Comparison of ENCODE assay signal across 13 cellular contexts in genomic region chr4:87493147-87493546, GRCh38. TPM values are rescaled to one million over a fixed set of nuclear protein-coding genes. Genes with fewer than 3 reads are reported as not detected.
"Had no signal": no experiment of that assay in that cellular context is flagged by ENCODE, and none has a peak within 500 bp of the region (broad histone marks: within the 10 kb centered on the region; RNA-seq: fewer than 3 reads in every experiment).

No MANE protein-coding gene starts in this region.

- H3K9me3 ChIP-seq: body of pancreas had no signal

- ATAC-seq: activated T-helper 17 cell treated with anti-CD3 and anti-CD28 coated beads, Interleukin-2, amount 50 U/mL, for 72 hours; foreskin keratinocyte; sciatic nerve; stimulated activated naive CD8-positive, alpha-beta T cell treated with anti-CD3 and anti-CD28 coated beads, Interleukin-15, Interleukin-2, amounts not matched to agents 100 U/mL and 50 U/mL, for 24 hours had no signal

- DNase-seq: activated B cell treated with CpG ODN at 0.5 μM for 24 hours; activated CD4-positive, alpha-beta T cell treated with anti-CD3 and anti-CD28 coated beads, Interleukin-2, amount 10 ng/mL, durations not matched to agents 7 days and 5 days; activated naive CD4-positive, alpha-beta T cell treated with anti-CD3 and anti-CD28 coated beads for 36 hours; activated T-cell treated with anti-CD3 and anti-CD28 coated beads for 4 hours; foreskin keratinocyte; heart left ventricle; stimulated activated naive CD8-positive, alpha-beta T cell treated with anti-CD3 and anti-CD28 coated beads, Interleukin-15, Interleukin-2, amounts not matched to agents 100 U/mL and 50 U/mL, for 24 hours; T-helper 1 cell had no signal

- H3K27ac ChIP-seq: foreskin keratinocyte, SK-N-MC had no signal

- H3K4me3 ChIP-seq: body of pancreas, heart left ventricle, SK-N-MC had no signal

- H3K4me1 ChIP-seq: foreskin keratinocyte had no signal

- H3K27me3 ChIP-seq: body of pancreas, foreskin keratinocyte, heart left ventricle had no signal

RNA-seq across cellular contexts. Expression of gene SPARCL1, which starts 36.0 kb away (rescaled TPM):
- total RNA-seq: activated B cell treated with CpG ODN at 0.5 μM for 24 hours; activated CD4-positive, alpha-beta T cell treated with anti-CD3 and anti-CD28 coated beads, Interleukin-2, amount 10 ng/mL, durations not matched to agents 7 days and 5 days; activated CD8-positive, alpha-beta memory T cell treated with anti-CD3 and anti-CD28 coated beads for 36 hours; activated naive CD4-positive, alpha-beta T cell treated with anti-CD3 and anti-CD28 coated beads for 36 hours; foreskin keratinocyte had no signal
- polyA plus RNA-seq: foreskin keratinocyte had no signal
